In genomic region chr3:12588674-12589054, GRCh38 we compare ENCODE assay signal across 1 cellular context.
TF ChIP-seq lines count a peak whose summit lies in the region.

No MANE protein-coding gene starts in this region.

TF ChIP-seq in K562, 482 proteins besides CTCF, POLR2A, EP300 and RAD21:
- TF ChIP-seq ZFP1 (CRISPR knock-in tag; IDR thresholded peaks at IDR 0.05): no peak
- TF ChIP-seq MLLT1 (IDR thresholded peaks at IDR 0.05): no peak
- 0 out of 2 replicates have a peak, but pooled peaks have one; percentile 30 for TF ChIP-seq POLR2AphosphoS5 (IDR thresholded peaks at IDR 0.05; ENCODE audit: control insufficient read depth, insufficient read depth, low read depth, low read length)
- no peak for TF ChIP-seq ELF2 (CRISPR knock-in tag; IDR thresholded peaks at IDR 0.05)
- no peak for TF ChIP-seq CEBPG (CRISPR knock-in tag; IDR thresholded peaks at IDR 0.05)
- TF ChIP-seq CEBPG (tag; conservative IDR thresholded peaks at IDR 0.05 in 1 of 2, IDR thresholded peaks at IDR 0.05 in 1 of 2): 0 out of 4 replicates have a peak, but pooled peaks of 1 of the 2 experiments have one; percentile 14
- TF ChIP-seq MAFK (IDR thresholded peaks at IDR 0.05; ENCODE audit: low read length): no peak
- no peak for TF ChIP-seq MCM5 (IDR thresholded peaks at IDR 0.05; ENCODE audit: low read depth)
- TF ChIP-seq ZNF609 (CRISPR knock-in tag; IDR thresholded peaks at IDR 0.05; ENCODE audit: borderline replicate concordance): no peak
- TF ChIP-seq BRD9 (IDR thresholded peaks at IDR 0.05; ENCODE audit: low read depth, partially characterized antibody): no peak
- TF ChIP-seq SREBF1 (IDR thresholded peaks at IDR 0.05; ENCODE audit: borderline replicate concordance, low read depth, low read length): no peak
